12 cellular contexts compared by ENCODE assay signal in the genomic region with DNA sequence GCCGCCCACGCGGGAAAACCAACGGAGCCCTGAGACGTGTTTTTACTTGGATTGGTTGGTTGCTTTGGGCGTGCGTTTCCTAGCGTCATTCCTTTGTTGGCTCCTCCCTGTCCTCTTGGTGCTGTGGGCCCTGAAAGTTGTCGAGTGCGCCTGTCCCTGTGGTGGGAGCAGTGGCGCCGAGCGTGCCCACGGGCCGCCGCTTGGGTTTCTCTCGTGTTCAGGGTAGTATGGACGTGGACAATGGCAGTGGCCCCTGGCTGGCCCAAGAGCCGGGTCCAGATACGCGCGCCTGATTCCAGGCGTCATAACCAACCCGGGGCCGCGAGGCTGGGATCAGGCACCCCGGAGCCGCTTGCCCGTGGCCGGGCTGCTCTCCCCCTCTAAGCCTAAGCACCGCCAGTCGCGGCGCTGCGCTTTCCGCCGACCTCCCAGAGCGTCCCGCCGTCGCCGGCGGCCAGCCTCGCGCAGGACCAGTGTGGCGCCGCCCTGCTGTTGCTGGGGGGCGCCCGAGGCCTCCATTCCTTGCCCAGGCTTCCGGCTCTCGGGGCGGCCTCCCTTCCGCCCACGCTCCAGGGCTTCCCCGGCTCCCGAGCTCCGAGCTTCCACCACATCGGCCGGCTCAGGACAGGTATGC. TPM values are rescaled to one million over a fixed set of nuclear protein-coding genes. Genes with fewer than 3 reads are reported as not detected.
DNase-seq lines count a peak whose midpoint lies in the region; TF ChIP-seq lines count a peak whose summit lies in the region.
"Not testable (repeated sequence)": the region's sequence is repeated elsewhere in the genome, so short reads cannot be mapped to it uniquely, and the experiment has no call there.
"Had no signal": no experiment of that assay in that cellular context is flagged by ENCODE, and none has a peak within 500 bp of the region (broad histone marks: within the 10 kb centered on the region; RNA-seq: fewer than 3 reads in every experiment).

No MANE protein-coding gene starts in this region.

- H4K20me1 ChIP-seq in PC-9 (ENCODE audit: insufficient read depth) = not testable (repeated sequence)
- H4K20me1 ChIP-seq in neural progenitor cell (ENCODE audit: low read depth) = peaks cover 25% of the 10 kb centered on the region

- WGBS in esophagus squamous epithelium, 2 donors = 14 to 23% methylated on average over 27 to 42 of the region's 59 CpGs

- not testable (repeated sequence) for H3K4me1 ChIP-seq in HEK293 (ENCODE audit: control insufficient read depth, insufficient read depth, low read length); PC-9 (replicated peaks; ENCODE audit: insufficient read depth); iPS-18a (ENCODE audit: control insufficient read depth, low read depth, low read length)
- peaks cover 0 to 37% (median 10%) of the 10 kb centered on the region in 3 donors for H3K4me1 ChIP-seq in esophagus squamous epithelium
- H3K4me1 ChIP-seq in neural progenitor cell = peaks cover 15% of the 10 kb centered on the region
- H3K4me1 ChIP-seq in subcutaneous abdominal adipose tissue (ENCODE audit: control insufficient read depth in 5 of 5, insufficient read depth in 5 of 5, low read length in 5 of 5) = peaks cover 2 to 17% (median 8%) of the 10 kb centered on the region in 5 donors

- peak overlapping the region; percentile 3 for H3K4me3 ChIP-seq in HEK293 (ENCODE audit: low read depth, low read length)
- H3K4me3 ChIP-seq in PC-9 = peak overlapping the region; percentile 69
- H3K4me3 ChIP-seq in astrocyte of the spinal cord (ENCODE audit: low read depth, low read length) = peak overlapping the region; percentile 35
- peak overlapping the region; percentile 30 to 64 (median 58) for H3K4me3 ChIP-seq in esophagus squamous epithelium
- peak overlapping the region; percentile 73 for H3K4me3 ChIP-seq in iPS-18a (ENCODE audit: low read length)
- H3K4me3 ChIP-seq in neural progenitor cell = peak overlapping the region; percentile 57
- H3K4me3 ChIP-seq in subcutaneous abdominal adipose tissue (ENCODE audit: low read depth in 1 of 5, low read length in 5 of 5) = peak overlapping the region in 4 of 5 donors; percentile 25 to 57 (median 52)

- intact Hi-C loops in PC-9 (cut with micrococcal nuclease; ENCODE audit: unreplicated experiment) = loop anchor here (2.0 kb wide), 1 partner anchor 113 kb away; the partner anchor contains the start of gene ZNF717
- intact Hi-C loops in esophagus squamous epithelium (cut with DNase I) = not testable (repeated sequence)

- not testable (repeated sequence) for H3F3A ChIP-seq in PC-9 (ENCODE audit: insufficient read depth, low read depth)
- peaks cover 21% of the 10 kb centered on the region for H3F3A ChIP-seq in neural progenitor cell (ENCODE audit: low read depth)

- H3K27me3 ChIP-seq in PC-9 (ENCODE audit: insufficient read depth, low read depth) = not testable (repeated sequence)
- H3K27me3 ChIP-seq in esophagus squamous epithelium = peaks cover 0 to 51% (median 0%) of the 10 kb centered on the region in 4 donors
- H3K27me3 ChIP-seq in iPS-18a (ENCODE audit: control insufficient read depth, insufficient read depth, low read length) = peaks cover 66% of the 10 kb centered on the region
- H3K27me3 ChIP-seq in neural progenitor cell = peaks cover 68% of the 10 kb centered on the region
- peaks cover 0 to 22% (median 14%) of the 10 kb centered on the region in 5 donors for H3K27me3 ChIP-seq in subcutaneous abdominal adipose tissue (ENCODE audit: control insufficient read depth in 5 of 5, insufficient read depth in 4 of 5, low read length in 5 of 5)

- H3K4me3 Mint-ChIP-seq in neural progenitor cell = peak overlapping the region; percentile 78

- DNase-seq in AG20443 (ENCODE audit: low spot score) (peak; percentile 74), PC-9 (peak; percentile 50 to 66), astrocyte of the spinal cord (ENCODE audit: low read depth, low spot score) (peak; percentile 63), neural progenitor cell (ENCODE audit: low spot score) (peak; percentile 88)
- DNase-seq in esophagus squamous epithelium (lab: John Stamatoyannopoulos, UW) = not testable (repeated sequence)

- H3K9me3 ChIP-seq in HEK293 (ENCODE audit: control insufficient read depth, insufficient read depth, low read depth, low read length); PC-9 (ENCODE audit: insufficient read depth, low read depth); neural progenitor cell (ENCODE audit: low read depth): not testable (repeated sequence)
- H3K9me3 ChIP-seq in esophagus squamous epithelium = peaks cover 0 to 47% (median 3%) of the 10 kb centered on the region in 3 donors
- peaks cover 11% of the 10 kb centered on the region for H3K9me3 ChIP-seq in iPS-18a (ENCODE audit: control insufficient read depth, low read depth, low read length)
- peaks cover 5 to 61% (median 44%) of the 10 kb centered on the region in 5 donors for H3K9me3 ChIP-seq in subcutaneous abdominal adipose tissue (ENCODE audit: control insufficient read depth in 5 of 5, low read length in 5 of 5)

- BruUV-seq in PC-9 (replicated peaks; lab: Mats Ljungman, UMichigan) = TSS peak; percentile 37

- not testable (repeated sequence) for H3K79me2 ChIP-seq in PC-9 (ENCODE audit: low read depth); neural progenitor cell (ENCODE audit: low read depth)

- H3K9me3 Mint-ChIP-seq in neural progenitor cell = peaks cover 40% of the 10 kb centered on the region

- in situ Hi-C loops in astrocyte of the spinal cord (cut with HindIII; ENCODE audit: low sequenced_read_pairs) = not testable (repeated sequence)

- H3K27me3 Mint-ChIP-seq in neural progenitor cell (ENCODE audit: insufficient read depth, low read depth) = peaks cover 45% of the 10 kb centered on the region

- H3K36me3 ChIP-seq in HEK293 (ENCODE audit: control insufficient read depth in 2 of 2, insufficient read depth in 1 of 2, low read length in 2 of 2); PC-9 (ENCODE audit: low read depth); iPS-18a (ENCODE audit: control insufficient read depth, low read depth, low read length); neural progenitor cell; subcutaneous abdominal adipose tissue (ENCODE audit: control insufficient read depth in 5 of 5, insufficient read depth in 5 of 5, low read length in 5 of 5): not testable (repeated sequence)
- peaks cover 0 to 37% (median 0%) of the 10 kb centered on the region in 3 donors for H3K36me3 ChIP-seq in esophagus squamous epithelium

- POLR2A ChIA-PET in HEK293 (lab: Yijun Ruan, JAX) = not testable (repeated sequence)
- POLR2A ChIA-PET in PC-9 (lab: Charles Lee; ENCODE audit: unreplicated experiment) = interaction anchor here (0.6 kb wide), 1 partner anchor 17 kb away, joined by 7 read pairs; no protein-coding TSS in a partner anchor

- not testable (repeated sequence) for H3K9me2 ChIP-seq in PC-9 (ENCODE audit: insufficient read depth)

- peaks cover 10% of the 10 kb centered on the region for H3K36me3 Mint-ChIP-seq in neural progenitor cell

- peaks cover 19% of the 10 kb centered on the region for H3K4me1 Mint-ChIP-seq in neural progenitor cell

- TF ChIP-seq CTCF in HEK293 (tag by site-specific recombination; IDR thresholded peaks at IDR 0.05); PC-9 (conservative IDR thresholded peaks at IDR 0.05): not testable (repeated sequence)
- TF ChIP-seq CTCF in astrocyte of the spinal cord (IDR thresholded peaks at IDR 0.05; ENCODE audit: low read depth, low read length) = peak; percentile 18
- TF ChIP-seq CTCF in esophagus squamous epithelium (IDR thresholded peaks at IDR 0.05) = peak in 2 of 6 experiments; percentile 5 to 6
- TF ChIP-seq CTCF in neural progenitor cell (IDR thresholded peaks at IDR 0.05) = peak; percentile 55

- H2AFZ ChIP-seq in PC-9 (peak overlapping the region; percentile 78), neural progenitor cell (replicated peaks) (peak overlapping the region; percentile 6)

- H3K4me2 ChIP-seq in PC-9 (peak overlapping the region; percentile 83), neural progenitor cell (peak overlapping the region; percentile 71)

- TF ChIP-seq POLR2A in esophagus squamous epithelium (IDR thresholded peaks at IDR 0.05) = peak in 2 of 4 donors; percentile 31 to 42

- H3K9ac ChIP-seq in iPS-18a (ENCODE audit: low read length) = peak overlapping the region; percentile 17
- not testable (repeated sequence) for H3K9ac ChIP-seq in neural progenitor cell
- H3K9ac ChIP-seq in subcutaneous abdominal adipose tissue (ENCODE audit: low read length in 5 of 5) = peak overlapping the region in 1 of 5 donors; percentile 45

- not testable (repeated sequence) for H3K27ac ChIP-seq in HEK293 (ENCODE audit: extremely low read depth, low read depth, low read length); PC-9; iPS-18a (ENCODE audit: low read length); neural progenitor cell
- H3K27ac ChIP-seq in esophagus squamous epithelium = peak overlapping the region in 3 of 4 donors; percentile 76 to 90 (median 81)
- H3K27ac ChIP-seq in subcutaneous abdominal adipose tissue (ENCODE audit: low read depth, low read length) = peak overlapping the region; percentile 23

- not testable (repeated sequence) for H3K27ac Mint-ChIP-seq in neural progenitor cell

- CTCF ChIA-PET in HEK293 (lab: Yijun Ruan, JAX) = not testable (repeated sequence)
- CTCF ChIA-PET in PC-9 (lab: Charles Lee) = interaction anchor here (0.6 kb wide), 1 partner anchor 1781 kb away, joined by 3 read pairs; no protein-coding TSS in a partner anchor

RNA-seq across cellular contexts. Expression of gene FRG2C, which starts 8.1 kb away (rescaled TPM):
- not detected in 2 replicates for total RNA-seq in PC-9 (2021)
- not detected for total RNA-seq in esophagus squamous epithelium
- not detected in 2 replicates for total RNA-seq in neural progenitor cell (ENCODE audit: low replicate concordance)
- total RNA-seq: CD4-positive, alpha-beta T cell; lung microvascular endothelial cell; SJCRH30; skeletal muscle tissue had no signal

Comparison
In these comparisons a context has a peak if more than half of its experiments do, and no peak if none do; other contexts are left out.
1. H3K4me3 ChIP-seq: peak in every context shown above with its lines; median percentile 73 in iPS-18a; 69 in PC-9; 58 in esophagus squamous epithelium; 57 in neural progenitor cell; 52 in subcutaneous abdominal adipose tissue; 35 in astrocyte of the spinal cord; 3 in HEK293.